Comparison of ENCODE assay signal across 16 cellular contexts in the genomic region with DNA sequence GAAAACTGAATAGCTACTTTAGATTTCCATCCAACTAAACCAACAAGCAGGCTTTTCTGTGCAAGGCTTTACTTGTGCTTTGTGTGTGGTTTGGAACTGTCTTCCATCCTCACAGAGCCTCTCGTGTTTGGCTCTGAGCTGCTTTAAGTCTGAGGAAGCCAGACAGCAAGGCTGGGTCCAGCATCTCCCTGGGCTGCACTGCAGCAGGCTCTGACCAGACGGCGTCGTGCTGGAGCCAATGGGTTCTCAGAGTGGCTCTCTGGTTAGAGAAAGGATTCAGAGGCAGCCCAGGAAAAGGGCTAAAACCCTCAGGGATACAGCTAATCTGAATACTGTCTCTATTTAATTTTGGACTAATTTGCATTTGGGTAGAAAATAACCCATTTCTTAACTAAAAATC.
A peak's percentile ranks its signal among the peaks of the same experiment; 100 is the strongest.
DNase-seq lines count a peak whose midpoint lies in the region; ATAC-seq and FAIRE-seq lines count a peak whose summit lies in the region.
"Had no signal": no experiment of that assay in that cellular context is flagged by ENCODE, and none has a peak within 500 bp of the region (broad histone marks: within the 10 kb centered on the region; RNA-seq: fewer than 3 reads in every experiment).

No MANE protein-coding gene starts in this region.

- intact Hi-C loops in head of caudate nucleus (cut with DNase I): no loop called here

- DNase-seq in AG20443 (ENCODE audit: low spot score) (peak; percentile 59), anterior cingulate cortex (lab: John Stamatoyannopoulos, UW) (peak in 34 of 58 donors; percentile 3 to 71 (median 38)), head of caudate nucleus (peak in 34 of 42 donors; percentile 4 to 64 (median 36)), retina (peak; percentile 28), RCC 7860 (ENCODE audit: low spot score) (no peak)
- DNase-seq: Calu3, KBM-7, NCI-H748 treated with DMSO at 0.1 percent for 48 hours, PC-3 had no signal

- ATAC-seq in GM18870 (IDR thresholded peaks at IDR 0.05; ENCODE audit: unreplicated experiment): no peak
- no peak for ATAC-seq in GM19023 (IDR thresholded peaks at IDR 0.05; ENCODE audit: unreplicated experiment)
- no peak for ATAC-seq in GM18868 (IDR thresholded peaks at IDR 0.05; ENCODE audit: unreplicated experiment)
- ATAC-seq: GM12878, PC-3 had no signal

- no peak for FAIRE-seq in RCC 7860 (lab: Jason Lieb, UNC)
- FAIRE-seq: GM12878, GM18507, GM19239, H1 had no signal
